Comparison of ENCODE assay signal across 16 cellular contexts in the genomic region with DNA sequence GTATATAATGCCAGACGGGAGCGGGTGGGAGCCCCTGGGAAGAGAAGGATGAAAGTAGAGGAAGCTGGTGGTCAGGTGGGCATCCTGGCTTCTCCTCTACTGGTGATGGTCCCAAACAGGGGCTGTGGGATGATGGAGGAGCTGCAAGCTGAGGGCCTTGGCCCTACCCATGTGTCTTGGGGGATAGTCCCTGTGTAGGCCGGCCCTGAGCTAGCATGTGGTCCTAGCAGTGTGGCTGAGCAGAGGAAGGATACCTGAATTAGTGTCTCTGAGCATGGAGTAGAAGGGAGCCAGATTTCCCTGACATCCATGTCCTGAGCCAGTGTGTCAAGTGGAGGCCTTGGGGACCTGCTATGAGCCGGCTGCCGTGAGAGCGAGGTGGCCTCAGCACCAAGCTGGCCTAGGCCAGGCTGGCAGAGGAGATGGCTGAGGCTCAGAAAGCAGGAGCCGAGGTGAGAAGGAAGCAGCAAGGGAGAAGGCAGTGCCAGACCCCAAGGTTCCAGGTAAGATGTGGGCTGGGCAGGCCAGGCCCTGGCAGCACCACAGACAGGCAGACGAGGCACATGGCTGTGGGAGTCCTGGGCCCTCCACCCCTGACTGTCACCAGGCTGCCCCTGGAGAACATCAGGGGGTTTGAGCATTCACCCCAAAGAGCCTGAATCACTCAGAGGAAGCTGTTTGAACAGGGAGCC.
DNase-seq lines count a peak whose midpoint lies in the region; ATAC-seq and TF ChIP-seq lines count a peak whose summit lies in the region.
"Had no signal": no experiment of that assay in that cellular context is flagged by ENCODE, and none has a peak within 500 bp of the region (broad histone marks: within the 10 kb centered on the region; RNA-seq: fewer than 3 reads in every experiment).

No MANE protein-coding gene starts in this region.

- H2AFZ ChIP-seq in neuronal stem cell (ENCODE audit: low read length) (no peak overlapping the region), trophoblast cell (ENCODE audit: insufficient read depth, low read length, poor library complexity) (no peak overlapping the region), GM23338 (no peak overlapping the region)
- H2AFZ ChIP-seq: GM23248 had no signal

- H3K9me3 ChIP-seq in neuronal stem cell (replicated peaks in 1 of 2; ENCODE audit: control insufficient read depth in 2 of 2, insufficient read depth in 1 of 2, low read depth in 1 of 2, low read length in 2 of 2) (peaks cover 0 to 5% of the 10 kb centered on the region in 2 donors), trophoblast cell (ENCODE audit: insufficient read depth, low read depth, low read length) (peaks cover 8% of the 10 kb centered on the region), upper lobe of left lung (peaks cover 0 to 17% (median 5%) of the 10 kb centered on the region in 4 donors)
- H3K9me3 ChIP-seq: BE2C had no signal

- H3K4me3 Mint-ChIP-seq in GM23338: no peak overlapping the region
- H3K4me3 Mint-ChIP-seq: CD4-positive, CD25-positive, alpha-beta regulatory T cell; CD8-positive, alpha-beta memory T cell had no signal

- H4K91ac ChIP-seq in neuronal stem cell (ENCODE audit: low read depth, low read length, poor library complexity) (no peak overlapping the region), trophoblast cell (ENCODE audit: low read depth, low read length) (no peak overlapping the region)

- TF ChIP-seq CTCF in upper lobe of left lung (IDR thresholded peaks at IDR 0.05) (no peak), GM23338 (conservative IDR thresholded peaks at IDR 0.05; ENCODE audit: low read depth in 2 of 2) (no peak; a peak in 1 of 4 replicates)

- peaks cover 16% of the 10 kb centered on the region for H3K9me3 Mint-ChIP-seq in GM23338

- H3K4me1 Mint-ChIP-seq in GM23338: no peaks in the 10 kb centered on the region
- H3K4me1 Mint-ChIP-seq: CD4-positive, CD25-positive, alpha-beta regulatory T cell; CD8-positive, alpha-beta memory T cell had no signal

- WGBS in neuronal stem cell (ENCODE audit: extremely low coverage in 2 of 2, insufficient read length in 2 of 2, insufficient replicate concordance in 1 of 2), 2 donors: no CpG with 5 or more reads among the region's 8 CpGs
- WGBS in trophoblast cell (ENCODE audit: extremely low coverage, insufficient coverage, insufficient read length): no CpG with 5 or more reads among the region's 8 CpGs
- 90 to 94% methylated on average over 8 of the region's 8 CpGs for WGBS in upper lobe of left lung, 2 donors

- H4K12ac ChIP-seq in trophoblast cell (ENCODE audit: low read depth, low read length): no peak overlapping the region

- H3K36me3 ChIP-seq in neuronal stem cell (replicated peaks in 1 of 2; ENCODE audit: control insufficient read depth in 2 of 2, insufficient read depth in 2 of 2, low read length in 2 of 2) (no peaks in the 10 kb centered on the region), trophoblast cell (ENCODE audit: control insufficient read depth in 1 of 2, insufficient read depth in 2 of 2, low read length in 2 of 2) (no peaks in the 10 kb centered on the region), upper lobe of left lung (no peaks in the 10 kb centered on the region), GM23338 (ENCODE audit: insufficient read depth) (no peaks in the 10 kb centered on the region)
- H3K36me3 ChIP-seq: BE2C had no signal

- H3K4me2 ChIP-seq in neuronal stem cell (ENCODE audit: insufficient read depth, low read length, poor library complexity, severe bottlenecking) (no peak overlapping the region), trophoblast cell (ENCODE audit: low read length) (no peak overlapping the region), GM23338 (no peak overlapping the region)

- H2BK15ac ChIP-seq in neuronal stem cell (ENCODE audit: low read length): peak overlapping the region; percentile 42

- H3K18ac ChIP-seq in neuronal stem cell (ENCODE audit: low read length): peak overlapping the region; percentile 80
- H3K18ac ChIP-seq in trophoblast cell (ENCODE audit: low read length): no peak overlapping the region

- DNase-seq in neuronal stem cell (ENCODE audit: low spot score): no peak
- DNase-seq in trophoblast cell: no peak
- peak in 1 of 2 donors; percentile 26 for DNase-seq in upper lobe of left lung
- DNase-seq in NCI-H774 (lab: John Stamatoyannopoulos, UW): no peak
- no peak for DNase-seq in GM23338 (ENCODE audit: low spot score)
- no peak for DNase-seq in DMS53 (lab: John Stamatoyannopoulos, UW)
- DNase-seq: ACHN; BE2C; C1 segment of cervical spinal cord; CD4-positive, CD25-positive, alpha-beta regulatory T cell; CD8-positive, alpha-beta memory T cell; COR-L47; DMS 273 treated with DMSO at 0.1 percent for 48 hours; GM23248; HCEC 1CT had no signal

- H3K27me3 ChIP-seq in neuronal stem cell (ENCODE audit: control insufficient read depth in 3 of 3, insufficient read depth in 3 of 3, low read depth in 1 of 3, low read length in 3 of 3): no peaks in the 10 kb centered on the region
- no peaks in the 10 kb centered on the region for H3K27me3 ChIP-seq in trophoblast cell (ENCODE audit: insufficient read depth, low read length)
- no peaks in the 10 kb centered on the region for H3K27me3 ChIP-seq in upper lobe of left lung
- no peaks in the 10 kb centered on the region for H3K27me3 ChIP-seq in GM23338 (ENCODE audit: insufficient read depth)
- H3K27me3 ChIP-seq: BE2C had no signal

- H2BK5ac ChIP-seq in neuronal stem cell (ENCODE audit: low read length) (peak overlapping the region; percentile 39), trophoblast cell (ENCODE audit: low read depth, low read length, poor library complexity) (no peak overlapping the region)

- H3K27ac ChIP-seq in neuronal stem cell (replicated peaks; ENCODE audit: low read length) (no peak overlapping the region), trophoblast cell (ENCODE audit: low read depth, low read length) (no peak overlapping the region), upper lobe of left lung (no peak overlapping the region), GM23338 (ENCODE audit: low read depth) (no peak overlapping the region)
- H3K27ac ChIP-seq: GM23248, HL-60 had no signal

- ATAC-seq in upper lobe of left lung (ENCODE audit: low FRiP score in 2 of 2) (peak; percentile 23 to 31), GM23338 (no peak)

- peaks cover 13% of the 10 kb centered on the region for H3K9me2 ChIP-seq in GM23338 (ENCODE audit: insufficient read depth)

- H3K4me1 ChIP-seq in neuronal stem cell (ENCODE audit: control insufficient read depth in 2 of 2, insufficient read depth in 1 of 2, low read depth in 1 of 2, low read length in 2 of 2) (no peaks in the 10 kb centered on the region), trophoblast cell (ENCODE audit: control insufficient read depth in 1 of 2, insufficient read depth in 2 of 2, low read length in 2 of 2) (no peaks in the 10 kb centered on the region), upper lobe of left lung (no peaks in the 10 kb centered on the region), GM23338 (ENCODE audit: insufficient read depth) (0 out of 2 replicates have a peak, but pooled peaks cover 3% of the 10 kb centered on the region)
- H3K4me1 ChIP-seq: BE2C had no signal

- H2BK120ac ChIP-seq in neuronal stem cell (ENCODE audit: low read depth, low read length) (no peak overlapping the region), trophoblast cell (ENCODE audit: insufficient read depth, low read length, poor library complexity) (no peak overlapping the region)

- H3K79me1 ChIP-seq in neuronal stem cell (ENCODE audit: low read depth, low read length) (no peaks in the 10 kb centered on the region), trophoblast cell (ENCODE audit: low read length) (no peaks in the 10 kb centered on the region)

- no peak overlapping the region for H4K8ac ChIP-seq in neuronal stem cell (ENCODE audit: low read depth, low read length)
- H4K8ac ChIP-seq in trophoblast cell (ENCODE audit: low read depth, low read length): no peak overlapping the region

- no peak overlapping the region for H2BK12ac ChIP-seq in neuronal stem cell (ENCODE audit: low read length)
- H2BK12ac ChIP-seq in trophoblast cell (ENCODE audit: low read length): no peak overlapping the region

- H2AK5ac ChIP-seq in neuronal stem cell (ENCODE audit: low read depth, low read length): peak overlapping the region; percentile 22
- no peak overlapping the region for H2AK5ac ChIP-seq in trophoblast cell (ENCODE audit: low read length)

- no peaks in the 10 kb centered on the region for H4K20me1 ChIP-seq in GM23338 (replicated peaks; ENCODE audit: insufficient read depth)

- H3K9ac ChIP-seq in neuronal stem cell (ENCODE audit: low read depth, low read length, poor library complexity) (peak overlapping the region; percentile 7), trophoblast cell (ENCODE audit: low read length) (no peak overlapping the region)
- H3K9ac ChIP-seq: GM23248 had no signal

- H3K4me3 ChIP-seq in neuronal stem cell (ENCODE audit: low read length in 2 of 2) (no peak overlapping the region), trophoblast cell (ENCODE audit: low read depth, low read length) (peak overlapping the region; percentile 1), upper lobe of left lung (no peak overlapping the region), GM23338 (no peak overlapping the region)
- H3K4me3 ChIP-seq: GM23248 had no signal

- no peaks in the 10 kb centered on the region for H3F3A ChIP-seq in GM23338 (replicated peaks; ENCODE audit: low read depth)

- no peak overlapping the region for H3K23ac ChIP-seq in neuronal stem cell (ENCODE audit: low read depth, low read length, poor library complexity)
- no peak overlapping the region for H3K23ac ChIP-seq in trophoblast cell (ENCODE audit: low read length)

- peaks cover 6% of the 10 kb centered on the region; the same call in 2 of the 3 replicates for H3K36me3 Mint-ChIP-seq in GM23338 (ENCODE audit: low read depth)
- H3K36me3 Mint-ChIP-seq: CD4-positive, CD25-positive, alpha-beta regulatory T cell; CD8-positive, alpha-beta memory T cell had no signal

- no peak overlapping the region for H3K27ac Mint-ChIP-seq in GM23338
- H3K27ac Mint-ChIP-seq: CD4-positive, CD25-positive, alpha-beta regulatory T cell; CD8-positive, alpha-beta memory T cell had no signal

- no peak for TF ChIP-seq POLR2A in upper lobe of left lung (IDR thresholded peaks at IDR 0.05)

- TF ChIP-seq EP300 in upper lobe of left lung (IDR thresholded peaks at IDR 0.05): no peak

- no peak overlapping the region for H3K14ac ChIP-seq in neuronal stem cell (ENCODE audit: low read length)
- H3K14ac ChIP-seq in trophoblast cell (ENCODE audit: low read length): no peak overlapping the region

- H3K4ac ChIP-seq in neuronal stem cell (ENCODE audit: low read length) (no peak overlapping the region), trophoblast cell (ENCODE audit: low read depth, low read length) (no peak overlapping the region)

- H3K27me3 Mint-ChIP-seq in GM23338 (ENCODE audit: insufficient read depth, low read depth, poor library complexity): peaks cover 3% of the 10 kb centered on the region
- H3K27me3 Mint-ChIP-seq: CD8-positive, alpha-beta memory T cell had no signal

- H3K79me2 ChIP-seq in trophoblast cell (ENCODE audit: control insufficient read depth, insufficient read depth, low read length, poor library complexity): no peaks in the 10 kb centered on the region
- H3K79me2 ChIP-seq in GM23338 (replicated peaks; ENCODE audit: insufficient read depth): no peaks in the 10 kb centered on the region

TF ChIP-seq in GM23338, 12 proteins besides CTCF, POLR2A, EP300 and RAD21 (continues in another document):
- TF ChIP-seq ZNF114 (CRISPR knock-in tag; IDR thresholded peaks at IDR 0.05) (no peak), CREB1 (CRISPR knock-in tag; IDR thresholded peaks at IDR 0.05; ENCODE audit: low read depth) (no peak)
